ENCODE assay signal across 8 cellular contexts in genomic region chr22:43014876-43015676, GRCh38. TPM values are rescaled to one million over a fixed set of nuclear protein-coding genes. Genes with fewer than 3 reads are reported as not detected.
DNase-seq lines count a peak whose midpoint lies in the region; ATAC-seq and TF ChIP-seq lines count a peak whose summit lies in the region.

TSS of gene PACSIN2 (minus strand) at chr22:43015149. CDS start at chr22:42912080, 103,069 bp downstream.

- H3K4me1 ChIP-seq in DOHH2 (ENCODE audit: control insufficient read depth, low read length): peaks cover 18% of the 10 kb centered on the region
- H3K4me1 ChIP-seq in Peyer's patch: peaks cover 0 to 20% (median 5%) of the 10 kb centered on the region in 4 donors
- peaks cover 15 to 47% (median 43%) of the 10 kb centered on the region in 4 donors for H3K4me1 ChIP-seq in esophagus muscularis mucosa

- TF ChIP-seq CTCF in DOHH2 (IDR thresholded peaks at IDR 0.05; ENCODE audit: low read depth, low read length, poor library complexity, severe bottlenecking) (no peak), Peyer's patch (IDR thresholded peaks at IDR 0.05) (peak in 1 of 6 experiments; percentile 2), esophagus muscularis mucosa (IDR thresholded peaks at IDR 0.05) (no peak)

- H3K9me2 ChIP-seq in DOHH2 (replicated peaks; ENCODE audit: control insufficient read depth, low read length): no peaks in the 10 kb centered on the region

- no peak within 1 kb of the TSS for H3K27ac ChIP-seq in DOHH2 (ENCODE audit: low read depth, low read length)
- peak within 1 kb of the TSS; percentile 66 for H3K27ac ChIP-seq in KOPT-K1 (ENCODE audit: low read depth, low read length, poor library complexity, severe bottlenecking)
- H3K27ac ChIP-seq in Peyer's patch: peak within 1 kb of the TSS; percentile 69 to 91 (median 80)
- H3K27ac ChIP-seq in esophagus muscularis mucosa (replicated peaks in 1 of 4): peak within 1 kb of the TSS; percentile 80 to 89 (median 88)

- no peak for TF ChIP-seq EP300 in esophagus muscularis mucosa (IDR thresholded peaks at IDR 0.05)

- peak; percentile 94 to 98 for TF ChIP-seq POLR2A in Peyer's patch (IDR thresholded peaks at IDR 0.05)
- peak; percentile 86 for TF ChIP-seq POLR2A in esophagus muscularis mucosa (IDR thresholded peaks at IDR 0.05; ENCODE audit: low read depth)

- H3K27me3 ChIP-seq in DOHH2 (ENCODE audit: control insufficient read depth, low read length): no peaks in the 10 kb centered on the region
- H3K27me3 ChIP-seq in Peyer's patch: no peaks in the 10 kb centered on the region
- H3K27me3 ChIP-seq in esophagus muscularis mucosa: no peaks in the 10 kb centered on the region

- peaks cover 47% of the 10 kb centered on the region for H3K79me2 ChIP-seq in DOHH2 (ENCODE audit: control insufficient read depth, low read length)

- peak within 1 kb of the TSS; percentile 98 for H3K4me2 ChIP-seq in DOHH2 (ENCODE audit: low read length)

- H3K4me3 ChIP-seq in DOHH2 (ENCODE audit: low read length) (peak within 1 kb of the TSS; percentile 83), Peyer's patch (peak within 1 kb of the TSS; percentile 84 to 100 (median 94)), esophagus muscularis mucosa (peak within 1 kb of the TSS; percentile 92 to 97 (median 95))

- H3K36me3 ChIP-seq in DOHH2 (ENCODE audit: control insufficient read depth, low read length) (no peaks in the 10 kb centered on the region), KOPT-K1 (ENCODE audit: insufficient read depth, low read length) (no peaks in the 10 kb centered on the region), Peyer's patch (no peaks in the 10 kb centered on the region), esophagus muscularis mucosa (no peaks in the 10 kb centered on the region)

- peaks cover 6% of the 10 kb centered on the region; the same call in 1 of the 2 replicates for H4K20me1 ChIP-seq in DOHH2 (ENCODE audit: control insufficient read depth, insufficient read depth, low read depth, low read length)

- intact Hi-C loops in esophagus muscularis mucosa (cut with DNase I): no loop called here

- peak; percentile 99 to 100 (median 99) for DNase-seq in Peyer's patch
- DNase-seq in activated T-cell treated with anti-CD3 and anti-CD28 coated beads, Interleukin-2, amount 50 U/mL, for 48 hours: peak; percentile 99
- DNase-seq in esophagus muscularis mucosa (ENCODE audit: extremely low spot score): peak; percentile 100
- peak; percentile 99 for DNase-seq in myocyte (ENCODE audit: low read depth)
- peak; percentile 98 to 99 for DNase-seq in stimulated activated CD8-positive, alpha-beta memory T cell treated with anti-CD3 and anti-CD28 coated beads, Interleukin-7, amount 100 ng/mL, for 4 hours (ENCODE audit: low read depth in 2 of 2)

- under 1% methylated on average over 22 of the region's 84 CpGs for WGBS in esophagus muscularis mucosa

- H3F3A ChIP-seq in DOHH2 (ENCODE audit: control insufficient read depth, insufficient read depth): no peaks in the 10 kb centered on the region

- ATAC-seq in GM21825 (IDR thresholded peaks at IDR 0.05; ENCODE audit: unreplicated experiment): peak; percentile 86

- H3K9me3 ChIP-seq in DOHH2 (ENCODE audit: control insufficient read depth, insufficient read depth, low read length) (no peaks in the 10 kb centered on the region), KOPT-K1 (ENCODE audit: insufficient read depth, low read length, poor library complexity, severe bottlenecking) (no peaks in the 10 kb centered on the region), Peyer's patch (no peaks in the 10 kb centered on the region), esophagus muscularis mucosa (no peaks in the 10 kb centered on the region)

RNA-seq across cellular contexts. Expression of gene PACSIN2, which starts in this region (rescaled TPM):
- total RNA-seq in Peyer's patch (100 to 1,000 TPM in 3 of 4 donors, 10 to 100 TPM in 1; 58.0 to 149 (median 110) TPM), esophagus muscularis mucosa (100 to 1,000 TPM in 3 of 4 donors, 10 to 100 TPM in 1; 91.1 to 147 (median 116) TPM), myocyte (45.5 and 49.3 TPM in 2 replicates)
- polyA plus RNA-seq in myocyte (2012): 47.2 TPM
